In the genomic region with DNA sequence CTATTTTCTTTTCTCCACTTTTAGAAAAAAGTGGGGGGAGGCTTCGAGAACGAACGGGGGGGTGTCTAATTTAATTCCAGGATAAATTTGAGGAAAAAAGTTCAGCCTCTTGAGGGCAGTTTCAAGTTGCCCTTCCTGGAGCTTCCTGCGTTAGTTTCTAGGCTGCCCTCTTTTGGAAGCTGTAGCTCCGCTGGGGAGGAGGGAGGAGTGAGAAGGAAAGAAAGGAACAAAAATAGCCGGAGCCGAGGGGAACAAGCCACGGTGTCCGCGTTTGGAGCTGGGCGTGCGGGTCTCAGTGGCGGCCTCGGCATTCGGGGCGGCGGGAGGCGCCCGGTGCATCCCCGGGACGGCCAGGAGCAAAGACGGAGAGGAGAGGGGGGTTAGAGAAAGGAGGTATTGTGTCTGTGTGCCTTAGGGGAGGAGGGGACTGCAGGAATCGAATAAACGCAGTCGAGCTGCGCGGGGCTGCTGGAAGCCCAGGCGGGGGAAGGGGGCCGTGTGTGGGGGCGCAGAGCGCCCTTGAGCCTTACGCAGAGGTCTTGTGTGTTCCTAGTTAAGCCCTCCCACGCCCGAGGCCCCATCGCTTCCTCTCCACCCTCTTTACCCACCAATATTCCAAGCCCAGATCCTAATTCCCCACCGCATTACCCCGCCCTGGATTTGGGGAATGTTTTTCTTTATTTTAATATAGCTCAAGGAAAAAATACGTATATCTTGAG, we compare ENCODE assay signal across 8 cellular contexts. TPM values are rescaled to one million over a fixed set of nuclear protein-coding genes. Genes with fewer than 3 reads are reported as not detected.
DNase-seq lines count a peak whose midpoint lies in the region; ATAC-seq, FAIRE-seq and TF ChIP-seq lines count a peak whose summit lies in the region.

No MANE protein-coding gene starts in this region.

- no peaks in the 10 kb centered on the region for H3K9me2 ChIP-seq in SK-N-SH

- peaks cover 16% of the 10 kb centered on the region for H4K20me1 ChIP-seq in SK-N-SH (ENCODE audit: insufficient read depth)
- H4K20me1 ChIP-seq in H1 (replicated peaks in 1 of 2; ENCODE audit: control insufficient read depth in 1 of 2, insufficient read depth in 2 of 2, low read length in 2 of 2) = peaks cover 4 to 7% of the 10 kb centered on the region in 2 experiments

- 2% methylated on average over 38 of the region's 38 CpGs for WGBS in SK-N-SH (ENCODE audit: low lambda C conversion rate)
- WGBS in H1 (ENCODE audit: extremely low coverage in 1 of 2, insufficient coverage in 1 of 2, insufficient read length in 1 of 2, insufficient replicate concordance in 2 of 2, low coverage in 1 of 2, low lambda C conversion rate in 2 of 2, missing lambda C conversion rate in 1 of 2), 2 experiments = 1% methylated on average over 29 of the region's 38 CpGs; no CpG with 5 or more reads in 1 of the 2 experiments
- WGBS in testis, 2 donors = 0 to 1% methylated on average over 37 to 38 of the region's 38 CpGs

- FAIRE-seq in H1 (lab: Jason Lieb, UNC) = peak; percentile 75

- H3K9ac ChIP-seq in SK-N-SH (peak overlapping the region; percentile 98), H1 (replicated peaks in 1 of 4; ENCODE audit: extremely low read depth in 1 of 4, low read depth in 3 of 4, low read length in 3 of 4) (peak overlapping the region in 3 of 4 experiments; percentile 63 to 70 (median 66); a peak in 5 of 7 replicates)

- peak overlapping the region; percentile 88 for H3K18ac ChIP-seq in H1 (ENCODE audit: extremely low read depth, low read length)

- H3K23ac ChIP-seq in H1 (ENCODE audit: insufficient read length) = no peak overlapping the region

- H4K5ac ChIP-seq in H1 (ENCODE audit: insufficient read length, low read depth, low read length) = no peak overlapping the region

- TF ChIP-seq POLR2A in H1 (IDR thresholded peaks at IDR 0.05; ENCODE audit: control extremely low read depth in 1 of 2, low read depth in 2 of 2, low read length in 2 of 2) = peak in 1 of 2 experiments; percentile 82; a peak in 2 of 3 replicates
- TF ChIP-seq POLR2A in testis (IDR thresholded peaks at IDR 0.05) = no peak

- TF ChIP-seq RAD21 in SK-N-SH (IDR thresholded peaks at IDR 0.05; ENCODE audit: low read length) (no peak), H1 (IDR thresholded peaks at IDR 0.05 in 1 of 2, conservative IDR thresholded peaks at IDR 0.05 in 1 of 2; ENCODE audit: low read depth in 2 of 2, low read length in 2 of 2) (peak in 1 of 2 experiments; percentile 19; a peak in 2 of 4 replicates)

- H2AFZ ChIP-seq in SK-N-SH (ENCODE audit: low read depth) (peak overlapping the region; percentile 24; the same call in 1 of the 2 replicates), H1 (ENCODE audit: low read length) (no peak overlapping the region)

- DNase-seq in ELR (ENCODE audit: low read depth) (peak; percentile 92), NCI-H1092 (lab: John Stamatoyannopoulos, UW) (peak; percentile 88), SK-N-SH (peak; percentile 83), H1 (ENCODE audit: low read depth in 1 of 2, low spot score in 2 of 2) (peak in 1 of 2 experiments; percentile 80), medulla oblongata (ENCODE audit: extremely low spot score) (peak; percentile 88), testis (peak; percentile 94)

- H3K23me2 ChIP-seq in H1 (ENCODE audit: low read depth, low read length) = peaks cover 49% of the 10 kb centered on the region; the same call in 1 of the 2 replicates

- no peak for ATAC-seq in HG02852 (IDR thresholded peaks at IDR 0.05; ENCODE audit: unreplicated experiment)
- ATAC-seq in GM19467 (IDR thresholded peaks at IDR 0.05; ENCODE audit: unreplicated experiment) = no peak

- peak overlapping the region; percentile 78; the same call in 1 of the 2 replicates for H2BK5ac ChIP-seq in H1 (ENCODE audit: low read depth, low read length)

- H3K56ac ChIP-seq in H1 (replicated peaks; ENCODE audit: insufficient read length, low read depth, low read length) = peak overlapping the region; percentile 83

- peak overlapping the region; percentile 87; the same call in 1 of the 2 replicates for H2BK12ac ChIP-seq in H1 (ENCODE audit: low read depth, low read length)

- no peaks in the 10 kb centered on the region; the same call in 1 of the 2 replicates for H3K79me1 ChIP-seq in H1 (ENCODE audit: low read depth, low read length)

- peaks cover 96% of the 10 kb centered on the region for H3K79me2 ChIP-seq in SK-N-SH (ENCODE audit: insufficient read depth)
- no peaks in the 10 kb centered on the region for H3K79me2 ChIP-seq in H1 (ENCODE audit: control insufficient read depth in 1 of 2, insufficient read depth in 2 of 2, low read length in 2 of 2)

- intact Hi-C loops in testis (cut with DNase I; ENCODE audit: low total_unique reads) = no loop called here

- peaks cover 9 to 22% of the 10 kb centered on the region in 2 experiments; a peak in 3 of 4 replicates for H3K4me1 ChIP-seq in SK-N-SH (ENCODE audit: control insufficient read depth in 1 of 2, insufficient read depth in 2 of 2, low read depth in 1 of 2, low read length in 1 of 2)
- H3K4me1 ChIP-seq in H1 (replicated peaks in 1 of 4; ENCODE audit: control insufficient read depth in 3 of 4, insufficient read depth in 4 of 4, low read length in 3 of 4) = peaks cover 0 to 46% (median 19%) of the 10 kb centered on the region in 4 experiments; a peak in 6 of 7 replicates
- peaks cover 19% of the 10 kb centered on the region for H3K4me1 ChIP-seq in testis

- no peak overlapping the region for H2BK15ac ChIP-seq in H1 (ENCODE audit: low read length)

- peaks cover 40% of the 10 kb centered on the region for H3F3A ChIP-seq in SK-N-SH (replicated peaks; ENCODE audit: insufficient read depth)

- peak; percentile 47 to 67; a peak in 3 of 4 replicates for TF ChIP-seq EP300 in SK-N-SH (IDR thresholded peaks at IDR 0.05; ENCODE audit: borderline replicate concordance in 1 of 2, low read depth in 1 of 2, low read length in 1 of 2)
- TF ChIP-seq EP300 in H1 (IDR thresholded peaks at IDR 0.05; ENCODE audit: borderline replicate concordance in 1 of 2, low read depth in 2 of 2, low read length in 2 of 2) = 0 out of 3 replicates have a peak, but pooled peaks of 1 of the 2 experiments have one; percentile 49

- H2BK20ac ChIP-seq in H1 (ENCODE audit: low read length) = peak overlapping the region; percentile 90; the same call in 1 of the 2 replicates

- peak overlapping the region; percentile 85 for H2BK120ac ChIP-seq in H1 (replicated peaks; ENCODE audit: low read depth, low read length)

- no peak overlapping the region for H2AK5ac ChIP-seq in H1 (ENCODE audit: low read depth, low read length)

- peaks cover 0 to 3% of the 10 kb centered on the region in 2 experiments for H3K36me3 ChIP-seq in SK-N-SH (replicated peaks in 1 of 2; ENCODE audit: control insufficient read depth in 1 of 2, insufficient read depth in 2 of 2, low read length in 1 of 2)
- H3K36me3 ChIP-seq in H1 (ENCODE audit: control insufficient read depth in 2 of 4, insufficient read depth in 4 of 4, low read length in 3 of 4) = peaks cover 0 to 8% (median 0%) of the 10 kb centered on the region in 4 experiments; a peak in 1 of 8 replicates
- no peaks in the 10 kb centered on the region for H3K36me3 ChIP-seq in testis (ENCODE audit: low read depth, missing control alignments)

- no peak overlapping the region for H3K14ac ChIP-seq in H1 (ENCODE audit: insufficient read length)

- H4K8ac ChIP-seq in H1 (ENCODE audit: extremely low read depth, insufficient read depth, low read length) = peak overlapping the region; percentile 90

- TF ChIP-seq CTCF in SK-N-SH (IDR thresholded peaks at IDR 0.05) = no peak; the same call in 1 of the 2 replicates
- no peak for TF ChIP-seq CTCF in H1 (IDR thresholded peaks at IDR 0.05; ENCODE audit: control extremely low read depth in 1 of 3, insufficient read depth in 1 of 3, low read depth in 1 of 3, low read length in 3 of 3)
- TF ChIP-seq CTCF in testis (IDR thresholded peaks at IDR 0.05) = no peak

- POLR2A ChIA-PET in SK-N-SH (lab: Yijun Ruan, JAX) (interaction anchor here (0.5 to 1.8 kb wide), 4 partner anchors 9 to 172 kb away, joined by 3 to 10 read pairs (median 4); no protein-coding TSS in a partner anchor), H1 (lab: Charles Lee; ENCODE audit: partially characterized antibody) (interaction anchor here (0.7 to 3.1 kb wide), 16 partner anchors 9 to 74 kb away, joined by 3 to 28 read pairs (median 5); no protein-coding TSS in a partner anchor)

- no peaks in the 10 kb centered on the region for H3K27me3 ChIP-seq in SK-N-SH (ENCODE audit: insufficient read depth)
- peaks cover 34 to 77% (median 64%) of the 10 kb centered on the region in 4 experiments for H3K27me3 ChIP-seq in H1 (replicated peaks in 1 of 4; ENCODE audit: control insufficient read depth in 3 of 4, extremely low read depth in 1 of 4, insufficient read depth in 3 of 4, low read length in 3 of 4)
- H3K27me3 ChIP-seq in testis = no peaks in the 10 kb centered on the region

- H4K91ac ChIP-seq in H1 (replicated peaks; ENCODE audit: insufficient read length, low read length) = peak overlapping the region; percentile 62

- H3K9me3 ChIP-seq in SK-N-SH (no peaks in the 10 kb centered on the region), H1 (ENCODE audit: insufficient read depth in 2 of 2, low read depth in 1 of 2, low read length in 1 of 2) (no peaks in the 10 kb centered on the region), testis (no peaks in the 10 kb centered on the region)

- H3K4me3 ChIP-seq in SK-N-SH (ENCODE audit: low read depth in 2 of 2, low read length in 1 of 2) (peak overlapping the region; percentile 99 to 100), H1 (ENCODE audit: extremely low read depth in 1 of 4, insufficient read depth in 2 of 4, low read depth in 3 of 4, low read length in 4 of 4) (peak overlapping the region; percentile 57 to 78 (median 68)), testis (peak overlapping the region; percentile 86 to 94)

- CTCF ChIA-PET in SK-N-SH (lab: Yijun Ruan, JAX) = interaction anchor here (0.6 to 2.4 kb wide), 7 partner anchors 11 to 192 kb away, joined by 3 to 20 read pairs (median 3); no protein-coding TSS in a partner anchor
- CTCF ChIA-PET in H1 (lab: Charles Lee; ENCODE audit: partially characterized antibody) = interaction anchor here (0.6 to 3.7 kb wide), 13 partner anchors 8 to 240 kb away, joined by 3 to 16 read pairs (median 4); no protein-coding TSS in a partner anchor

- H3K4me2 ChIP-seq in SK-N-SH = peak overlapping the region; percentile 100
- peak overlapping the region; percentile 93 to 99 for H3K4me2 ChIP-seq in H1 (ENCODE audit: insufficient read depth in 1 of 2, low read depth in 2 of 2, low read length in 2 of 2)

- peak overlapping the region; percentile 97 for H3K27ac ChIP-seq in SK-N-SH (ENCODE audit: low read depth in 2 of 2, low read length in 1 of 2)
- H3K27ac ChIP-seq in H1 (ENCODE audit: low read depth, low read length) = no peak overlapping the region
- peak overlapping the region; percentile 97 to 100 for H3K27ac ChIP-seq in testis

- H3K4ac ChIP-seq in H1 (replicated peaks; ENCODE audit: insufficient read length, low read depth, low read length) = peak overlapping the region; percentile 14

RNA-seq across cellular contexts. Expression of gene TNRC18, which starts 2.0 kb away (rescaled TPM):
- polyA plus RNA-seq in SK-N-SH (2012; rRNA removed) (19.9 and 34.4 TPM in 2 replicates), H1 (2011; rRNA removed) (1.7 and 3.2 TPM in 2 replicates), testis (ENCODE audit: insufficient read depth, low read depth, low replicate concordance) (56.2 TPM)
- 20.4 and 25.5 TPM in 2 replicates for polyA plus RNA-seq in SK-N-SH (2012; cell fraction: cytosol; rRNA removed)
- 78.0 and 126 TPM in 2 replicates for polyA plus RNA-seq in SK-N-SH (2012; cell fraction: nucleus; rRNA removed)
- total RNA-seq in H1 (2021; fragmentation: NEBNext Ultra II Directional; extraction: Animal tissue kit (Norgen Biotek cat#: 25700)) = 8.6 and 9.9 TPM in 2 replicates
- 2.3 TPM for polyA plus RNA-seq in H1 (2011; cell fraction: cytosol; rRNA removed)
- polyA plus RNA-seq in H1 (2011; cell fraction: nucleus; rRNA removed) = 6.3 TPM
- 6.6 to 8.1 TPM (median 7.1 TPM) in 4 replicates for polyA plus RNA-seq in H1 (2012, experiment 1 of 2)
- polyA plus RNA-seq in H1 (2012, experiment 2 of 2) = 6.2 TPM
- 7.2 TPM for polyA plus RNA-seq in H1 (2013, experiment 1 of 2)
- 6.0 TPM for polyA plus RNA-seq in H1 (2013, experiment 2 of 2)
- 2.0 and 2.7 TPM in 2 replicates for polyA minus RNA-seq in H1 (2011; rRNA and poly(A)+ RNA removed)
- 9.5 TPM for polyA minus RNA-seq in H1 (2011; cell fraction: cytosol; rRNA and poly(A)+ RNA removed)
- 2.5 TPM for polyA minus RNA-seq in H1 (2011; cell fraction: nucleus; rRNA and poly(A)+ RNA removed)
- total RNA-seq in testis = 100 to 1,000 TPM; 117 to 128 TPM
